Comparison of ENCODE assay signal across 17 cellular contexts in genomic region chr12:68835333-68835908, GRCh38. TPM values are rescaled to one million over a fixed set of nuclear protein-coding genes. Genes with fewer than 3 reads are reported as not detected.
DNase-seq lines count a peak whose midpoint lies in the region; ATAC-seq and TF ChIP-seq lines count a peak whose summit lies in the region.
"Had no signal": no experiment of that assay in that cellular context is flagged by ENCODE, and none has a peak within 500 bp of the region (broad histone marks: within the 10 kb centered on the region; RNA-seq: fewer than 3 reads in every experiment).

No MANE protein-coding gene starts in this region.

- CTCF ChIA-PET in activated CD8-positive, alpha-beta memory T cell treated with anti-CD3 and anti-CD28 coated beads, Interleukin-2, amount 10 ng/mL, durations not matched to agents 7 days and 5 days (lab: Charles Lee): no interaction called here

- H3K9me3 Mint-ChIP-seq in activated CD8-positive, alpha-beta memory T cell treated with anti-CD3 and anti-CD28 coated beads, Interleukin-2, amount 10 ng/mL, durations not matched to agents 7 days and 5 days (ENCODE audit: low read depth): no peaks in the 10 kb centered on the region
- H3K9me3 Mint-ChIP-seq in endothelial cell (ENCODE audit: unreplicated experiment): no peaks in the 10 kb centered on the region
- H3K9me3 Mint-ChIP-seq: activated T-cell treated with anti-CD3 and anti-CD28 coated beads, Interleukin-2, amount 50 U/mL, for 24 hours; H9 had no signal

- peak overlapping the region; percentile 12 for H3K27ac Mint-ChIP-seq in activated CD8-positive, alpha-beta memory T cell treated with anti-CD3 and anti-CD28 coated beads, Interleukin-2, amount 10 ng/mL, durations not matched to agents 7 days and 5 days
- peak overlapping the region; percentile 39 for H3K27ac Mint-ChIP-seq in endothelial cell (ENCODE audit: unreplicated experiment)
- H3K27ac Mint-ChIP-seq: activated T-cell treated with anti-CD3 and anti-CD28 coated beads, Interleukin-2, amount 50 U/mL, for 24 hours had no signal

- peaks cover 0 to 20% (median 5%) of the 10 kb centered on the region in 6 donors for H3K4me1 ChIP-seq in spleen
- H3K4me1 ChIP-seq: esophagus squamous epithelium, prostate gland, suprapubic skin had no signal

- H3K36me3 Mint-ChIP-seq in activated CD8-positive, alpha-beta memory T cell treated with anti-CD3 and anti-CD28 coated beads, Interleukin-2, amount 10 ng/mL, durations not matched to agents 7 days and 5 days: peaks cover 56% of the 10 kb centered on the region
- H3K36me3 Mint-ChIP-seq in endothelial cell (ENCODE audit: low read depth, unreplicated experiment): peaks cover 15% of the 10 kb centered on the region

- H3K4me3 Mint-ChIP-seq in activated CD8-positive, alpha-beta memory T cell treated with anti-CD3 and anti-CD28 coated beads, Interleukin-2, amount 10 ng/mL, durations not matched to agents 7 days and 5 days: no peak overlapping the region
- no peak overlapping the region for H3K4me3 Mint-ChIP-seq in endothelial cell (ENCODE audit: unreplicated experiment)
- H3K4me3 Mint-ChIP-seq: activated T-cell treated with anti-CD3 and anti-CD28 coated beads, Interleukin-2, amount 50 U/mL, for 24 hours; H9 had no signal

- H3K27me3 Mint-ChIP-seq in activated CD8-positive, alpha-beta memory T cell treated with anti-CD3 and anti-CD28 coated beads, Interleukin-2, amount 10 ng/mL, durations not matched to agents 7 days and 5 days: no peaks in the 10 kb centered on the region
- no peaks in the 10 kb centered on the region for H3K27me3 Mint-ChIP-seq in endothelial cell (ENCODE audit: unreplicated experiment)
- H3K27me3 Mint-ChIP-seq: activated T-cell treated with anti-CD3 and anti-CD28 coated beads, Interleukin-2, amount 50 U/mL, for 24 hours had no signal

- no peaks in the 10 kb centered on the region for H3K27me3 ChIP-seq in spleen (replicated peaks in 1 of 7)
- H3K27me3 ChIP-seq: esophagus squamous epithelium, MG63, suprapubic skin had no signal

- no peaks in the 10 kb centered on the region for H3K9me3 ChIP-seq in spleen
- H3K9me3 ChIP-seq: esophagus squamous epithelium, MG63, prostate gland, suprapubic skin had no signal

- in situ Hi-C loops in KBM-7 (cut with MboI; ENCODE audit: low pct_unique_long_range_greater_than_20kb, low sequenced_read_pairs): no loop called here

- H3K36me3 ChIP-seq in spleen: peaks cover 6 to 97% (median 82%) of the 10 kb centered on the region in 6 donors
- H3K36me3 ChIP-seq: prostate gland had no signal

- peaks cover 8% of the 10 kb centered on the region for H3K4me1 Mint-ChIP-seq in activated CD8-positive, alpha-beta memory T cell treated with anti-CD3 and anti-CD28 coated beads, Interleukin-2, amount 10 ng/mL, durations not matched to agents 7 days and 5 days
- peaks cover 9% of the 10 kb centered on the region for H3K4me1 Mint-ChIP-seq in endothelial cell (ENCODE audit: unreplicated experiment)

- no peak overlapping the region for H3K4me3 ChIP-seq in spleen
- H3K4me3 ChIP-seq: esophagus squamous epithelium, MG63, prostate gland, suprapubic skin had no signal

- H3K27ac ChIP-seq in spleen: peak overlapping the region in 6 of 8 donors; percentile 6 to 49 (median 21)
- H3K27ac ChIP-seq: esophagus squamous epithelium, prostate gland, suprapubic skin had no signal

- no peak for ATAC-seq in activated CD8-positive, alpha-beta memory T cell treated with anti-CD3 and anti-CD28 coated beads, Interleukin-2, amount 10 ng/mL, durations not matched to agents 7 days and 5 days
- ATAC-seq in GM21786 (IDR thresholded peaks at IDR 0.05; ENCODE audit: unreplicated experiment) (no peak), GM19351 (IDR thresholded peaks at IDR 0.05; ENCODE audit: unreplicated experiment) (no peak)

- intact Hi-C loops in spleen (cut with DNase I; ENCODE audit: low total_unique reads): no loop called here

- 52 to 74% (median 67%) methylated on average over 10 of the region's 10 CpGs for WGBS in spleen, 5 donors

- no peak for TF ChIP-seq POLR2A in spleen (IDR thresholded peaks at IDR 0.05)

- DNase-seq in activated CD8-positive, alpha-beta memory T cell treated with anti-CD3 and anti-CD28 coated beads, Interleukin-2, amount 10 ng/mL, durations not matched to agents 7 days and 5 days: no peak
- no peak for DNase-seq in activated CD8-positive, alpha-beta memory T cell treated with anti-CD3 and anti-CD28 coated beads for 24 hours
- DNase-seq in KBM-7 (peak; percentile 34), endothelial cell (ENCODE audit: low spot score) (no peak), spleen (no peak), COLO829 (ENCODE audit: low spot score) (no peak)
- DNase-seq: activated T-cell treated with anti-CD3 and anti-CD28 coated beads, Interleukin-2, amount 50 U/mL, for 24 hours; aorta; esophagus squamous epithelium; H9; MG63; NCI-H187 treated with DMSO at 0.1 percent for 48 hours; T-helper 2 cell had no signal

- TF ChIP-seq CTCF in endothelial cell (IDR thresholded peaks at IDR 0.05; ENCODE audit: unreplicated experiment): no peak
- no peak for TF ChIP-seq CTCF in spleen (IDR thresholded peaks at IDR 0.05 in 8 of 11, conservative IDR thresholded peaks at IDR 0.05 in 3 of 11)

RNA-seq across cellular contexts. Expression of gene MDM2, which starts 27.4 kb away (rescaled TPM):
- 100 to 1,000 TPM; 235 to 253 TPM for total RNA-seq in activated CD8-positive, alpha-beta memory T cell treated with anti-CD3 and anti-CD28 coated beads, Interleukin-2, amount 10 ng/mL, durations not matched to agents 7 days and 5 days
- 113 TPM for total RNA-seq in endothelial cell (ENCODE audit: unreplicated experiment)
- total RNA-seq in spleen: 100 to 1,000 TPM in 5 of 7 donors, 10 to 100 TPM in 2; 98.9 to 248 (median 125) TPM
- polyA plus RNA-seq in spleen: 10 to 100 TPM; 41.5 to 77.4 (median 52.7) TPM
